ENCODE assay signal across 8 cellular contexts in the genomic region with DNA sequence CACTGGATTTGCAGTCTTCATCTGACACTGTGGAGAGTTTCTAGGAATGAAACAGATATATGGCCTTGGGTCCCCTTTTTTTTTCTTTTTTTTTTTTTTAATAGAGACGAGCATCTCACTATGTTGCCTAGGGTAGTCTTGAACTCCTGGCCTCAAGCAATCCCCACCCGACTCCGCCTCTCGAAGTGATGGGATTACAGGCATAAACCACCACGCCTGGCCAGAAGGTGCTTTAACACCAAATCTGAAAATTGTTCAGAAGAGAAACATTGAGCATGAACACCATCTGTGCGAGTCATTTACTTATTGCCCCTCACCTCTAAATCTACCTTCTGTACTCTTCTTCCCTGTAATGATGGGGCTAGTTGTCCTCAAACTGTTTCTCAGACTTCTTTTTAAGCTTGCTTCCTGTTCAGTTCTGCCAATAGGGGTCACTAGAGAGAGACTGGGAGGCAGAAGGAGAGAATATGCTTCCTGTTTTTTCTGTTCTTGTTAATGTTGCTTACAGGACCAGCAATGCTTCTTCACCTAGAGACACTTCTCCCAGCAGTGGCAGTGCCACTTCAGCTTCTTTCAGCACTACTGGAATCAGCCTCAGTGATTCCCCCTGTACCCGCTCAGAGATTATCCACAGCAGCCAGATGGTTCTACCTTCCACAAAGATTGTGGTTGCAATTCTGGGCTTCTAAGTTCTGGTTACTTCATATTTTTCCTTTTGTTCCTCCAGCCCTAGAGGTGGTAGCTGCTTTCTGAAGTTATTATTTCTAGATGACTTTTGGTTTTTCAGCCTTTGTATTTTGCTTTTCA. TPM values are rescaled to one million over a fixed set of nuclear protein-coding genes. Genes with fewer than 3 reads are reported as not detected.
DNase-seq lines count a peak whose midpoint lies in the region; ATAC-seq, FAIRE-seq and TF ChIP-seq lines count a peak whose summit lies in the region.

No MANE protein-coding gene starts in this region.

- H3K4ac ChIP-seq in H1 (replicated peaks; ENCODE audit: insufficient read length, low read depth, low read length) = no peak overlapping the region

- CTCF ChIA-PET in H1 (lab: Charles Lee; ENCODE audit: partially characterized antibody) = interaction anchor here (0.7 to 2.9 kb wide), 33 partner anchors 9 to 1784 kb away, joined by 3 to 11 read pairs (median 4); partner anchors contain the start of gene EIF4G2

- peak; percentile 88 for FAIRE-seq in H1 (lab: Jason Lieb, UNC)

- no peak overlapping the region for H3K56ac ChIP-seq in H1 (replicated peaks; ENCODE audit: insufficient read length, low read depth, low read length)

- H3K4me2 ChIP-seq in H1 (ENCODE audit: insufficient read depth in 1 of 2, low read depth in 2 of 2, low read length in 2 of 2) = no peak overlapping the region

- H2AFZ ChIP-seq in H1 (ENCODE audit: low read length) = 0 out of 2 replicates have a peak overlapping the region, but pooled peaks have one; percentile 89

- H3K23me2 ChIP-seq in H1 (ENCODE audit: low read depth, low read length) = no peaks in the 10 kb centered on the region

- no peak overlapping the region for H3K9ac ChIP-seq in H1 (replicated peaks in 1 of 4; ENCODE audit: extremely low read depth in 1 of 4, low read depth in 3 of 4, low read length in 3 of 4)

- H3K79me1 ChIP-seq in H1 (ENCODE audit: low read depth, low read length) = no peaks in the 10 kb centered on the region

- WGBS in H1 (ENCODE audit: extremely low coverage in 1 of 2, insufficient coverage in 1 of 2, insufficient read length in 1 of 2, insufficient replicate concordance in 2 of 2, low coverage in 1 of 2, low lambda C conversion rate in 2 of 2, missing lambda C conversion rate in 1 of 2), 2 experiments = 81% methylated on average over 6 of the region's 7 CpGs; no CpG with 5 or more reads in 1 of the 2 experiments

- H2AK5ac ChIP-seq in H1 (ENCODE audit: low read depth, low read length) = no peak overlapping the region

- no peak overlapping the region for H4K8ac ChIP-seq in H1 (ENCODE audit: extremely low read depth, insufficient read depth, low read length)

- H3K27me3 ChIP-seq in H1 (replicated peaks in 1 of 4; ENCODE audit: control insufficient read depth in 3 of 4, extremely low read depth in 1 of 4, insufficient read depth in 3 of 4, low read length in 3 of 4) = no peaks in the 10 kb centered on the region

- no peak overlapping the region for H3K4me3 ChIP-seq in H1 (ENCODE audit: extremely low read depth in 1 of 4, insufficient read depth in 2 of 4, low read depth in 3 of 4, low read length in 4 of 4)

- no peaks in the 10 kb centered on the region; a peak in 1 of 8 replicates for H3K36me3 ChIP-seq in H1 (ENCODE audit: control insufficient read depth in 2 of 4, insufficient read depth in 4 of 4, low read length in 3 of 4)

- no peak overlapping the region for H2BK120ac ChIP-seq in H1 (replicated peaks; ENCODE audit: low read depth, low read length)

- no peak overlapping the region for H3K23ac ChIP-seq in H1 (ENCODE audit: insufficient read length)

- no peak overlapping the region for H4K5ac ChIP-seq in H1 (ENCODE audit: insufficient read length, low read depth, low read length)

- H3K14ac ChIP-seq in H1 (ENCODE audit: insufficient read length) = no peak overlapping the region

- no peak overlapping the region for H2BK5ac ChIP-seq in H1 (ENCODE audit: low read depth, low read length)

- ATAC-seq in HG03354 (IDR thresholded peaks at IDR 0.05; ENCODE audit: poor library complexity, severe bottlenecking, unreplicated experiment) (peak; percentile 51), GM18909 (IDR thresholded peaks at IDR 0.05; ENCODE audit: poor library complexity, unreplicated experiment) (no peak), GM19395 (IDR thresholded peaks at IDR 0.05; ENCODE audit: unreplicated experiment) (no peak)

- H2BK15ac ChIP-seq in H1 (ENCODE audit: low read length) = no peak overlapping the region

- H2BK12ac ChIP-seq in H1 (ENCODE audit: low read depth, low read length) = no peak overlapping the region

- H4K91ac ChIP-seq in H1 (replicated peaks; ENCODE audit: insufficient read length, low read length) = no peak overlapping the region

- no peak for TF ChIP-seq POLR2A in H1 (IDR thresholded peaks at IDR 0.05; ENCODE audit: control extremely low read depth in 1 of 2, low read depth in 2 of 2, low read length in 2 of 2)

- H4K20me1 ChIP-seq in H1 (replicated peaks in 1 of 2; ENCODE audit: control insufficient read depth in 1 of 2, insufficient read depth in 2 of 2, low read length in 2 of 2) = no peaks in the 10 kb centered on the region

- no peak overlapping the region for H2BK20ac ChIP-seq in H1 (ENCODE audit: low read length)

- H3K27ac ChIP-seq in H1 (ENCODE audit: low read depth, low read length) = no peak overlapping the region

- POLR2A ChIA-PET in H1 (lab: Charles Lee; ENCODE audit: partially characterized antibody) = interaction anchor here (1.0 to 3.2 kb wide), 5 partner anchors 21 to 83 kb away, joined by 3 to 28 read pairs (median 4); partner anchors contain the start of genes EIF4G2 and ZBED5

- H3K18ac ChIP-seq in H1 (ENCODE audit: extremely low read depth, low read length) = no peak overlapping the region

- H3K79me2 ChIP-seq in H1 (ENCODE audit: control insufficient read depth in 1 of 2, insufficient read depth in 2 of 2, low read length in 2 of 2) = no peaks in the 10 kb centered on the region

- H3K9me3 ChIP-seq in H1 (ENCODE audit: insufficient read depth in 2 of 2, low read depth in 1 of 2, low read length in 1 of 2) = peaks cover under 1 to 1% of the 10 kb centered on the region in 2 experiments; a peak in 1 of 4 replicates

- H3K4me1 ChIP-seq in H1 (replicated peaks in 1 of 4; ENCODE audit: control insufficient read depth in 3 of 4, insufficient read depth in 4 of 4, low read length in 3 of 4) = peaks cover 0 to 2% (median 0%) of the 10 kb centered on the region in 4 experiments; a peak in 1 of 7 replicates

- TF ChIP-seq RAD21 in H1 (IDR thresholded peaks at IDR 0.05 in 1 of 2, conservative IDR thresholded peaks at IDR 0.05 in 1 of 2; ENCODE audit: low read depth in 2 of 2, low read length in 2 of 2) = peak; percentile 38 to 55; a peak in 3 of 4 replicates

- peak in 2 of 3 experiments; percentile 60 to 86; a peak in 3 of 4 replicates for TF ChIP-seq CTCF in H1 (IDR thresholded peaks at IDR 0.05; ENCODE audit: control extremely low read depth in 1 of 3, insufficient read depth in 1 of 3, low read depth in 1 of 3, low read length in 3 of 3)

- no peak for TF ChIP-seq EP300 in H1 (IDR thresholded peaks at IDR 0.05; ENCODE audit: borderline replicate concordance in 1 of 2, low read depth in 2 of 2, low read length in 2 of 2)

- DNase-seq in DMS79 treated with DMSO at 0.1 percent for 48 hours (lab: John Stamatoyannopoulos, UW) (peak; percentile 11), DMS79 (lab: John Stamatoyannopoulos, UW) (no peak), RKO (ENCODE audit: low spot score) (peak; percentile 69), H1 (ENCODE audit: low read depth in 1 of 2, low spot score in 2 of 2) (no peak), myocyte (ENCODE audit: low read depth) (peak; percentile 76)

TF ChIP-seq in H1, 55 proteins besides CTCF, POLR2A, EP300 and RAD21:
- no peak for TF ChIP-seq EZH2 (IDR thresholded peaks at IDR 0.05; ENCODE audit: low read depth, low read length, severe bottlenecking)
- TF ChIP-seq PHF8 (conservative IDR thresholded peaks at IDR 0.05; ENCODE audit: low read depth, low read length) = no peak

RNA-seq across cellular contexts. Expression of gene ZBED5, which starts 20.8 kb away (rescaled TPM):
- 48.7 and 54.2 TPM in 2 replicates for total RNA-seq in H1 (2021; fragmentation: NEBNext Ultra II Directional; extraction: Animal tissue kit (Norgen Biotek cat#: 25700))
- polyA plus RNA-seq in H1 (2011; rRNA removed) = 47.9 and 94.7 TPM in 2 replicates
- polyA plus RNA-seq in H1 (2011; cell fraction: cytosol; rRNA removed) = 39.7 TPM
- 31.1 TPM for polyA plus RNA-seq in H1 (2011; cell fraction: nucleus; rRNA removed)
- 28.8 to 48.3 TPM (median 33.8 TPM) in 4 replicates for polyA plus RNA-seq in H1 (2012, experiment 1 of 2)
- polyA plus RNA-seq in H1 (2012, experiment 2 of 2) = 4.4 TPM
- 43.7 TPM for polyA plus RNA-seq in H1 (2013, experiment 1 of 2)
- 43.6 TPM for polyA plus RNA-seq in H1 (2013, experiment 2 of 2)
- 147 and 161 TPM in 2 replicates for polyA minus RNA-seq in H1 (2011; rRNA and poly(A)+ RNA removed)
- 66.1 TPM for polyA minus RNA-seq in H1 (2011; cell fraction: cytosol; rRNA and poly(A)+ RNA removed)
- 120 TPM for polyA minus RNA-seq in H1 (2011; cell fraction: nucleus; rRNA and poly(A)+ RNA removed)
- total RNA-seq in myocyte = 63.7 and 68.8 TPM in 2 replicates
- 19.4 TPM for polyA plus RNA-seq in myocyte (2012)

Comparison
In these comparisons a context has a peak if more than half of its experiments do, and no peak if none do; other contexts are left out.
1. DNase-seq: peak in DMS79 treated with DMSO at 0.1 percent for 48 hours (single experiment), RKO (single experiment) and myocyte (single experiment); none in DMS79 (single experiment) and H1 (0 of 2).